ENCODE assay signal across 22 cellular contexts in genomic region chr9:133169687-133170086, GRCh38. TPM values are rescaled to one million over a fixed set of nuclear protein-coding genes. Genes with fewer than 3 reads are reported as not detected.
"Had no signal": no experiment of that assay in that cellular context is flagged by ENCODE, and none has a peak within 500 bp of the region (broad histone marks: within the 10 kb centered on the region; RNA-seq: fewer than 3 reads in every experiment).

No MANE protein-coding gene starts in this region.

RNA-seq across cellular contexts. Expression of gene GBGT1, which starts 6.0 kb away (rescaled TPM):
- polyA plus RNA-seq: naive thymus-derived CD8-positive, alpha-beta T cell had no signal

RNA-seq across cellular contexts. Expression of gene OBP2B, which starts 39.4 kb away (rescaled TPM):
- total RNA-seq: myocyte; naive thymus-derived CD8-positive, alpha-beta T cell; natural killer cell treated with Interleukin-12 subunit alpha and Interleukin-12 subunit beta and Interleukin-15 and Interleukin-18, amount 100 ng/mL, for 72 hours; neural crest cell; omental fat pad; osteocyte; pancreas; progenitor cell of endocrine pancreas; psoas muscle; renal cortical epithelial cell; right cardiac atrium; right lobe of liver; smooth muscle cell; stomach; subcutaneous adipose tissue; temporal lobe; thoracic aorta; thyroid gland; tibial nerve; upper lobe of left lung; urinary bladder; uterus had no signal
- polyA plus RNA-seq: naive thymus-derived CD8-positive, alpha-beta T cell; pancreas; psoas muscle; right cardiac atrium; smooth muscle cell; stomach; urinary bladder had no signal
